ENCODE assay signal across 10 cellular contexts in the genomic region with DNA sequence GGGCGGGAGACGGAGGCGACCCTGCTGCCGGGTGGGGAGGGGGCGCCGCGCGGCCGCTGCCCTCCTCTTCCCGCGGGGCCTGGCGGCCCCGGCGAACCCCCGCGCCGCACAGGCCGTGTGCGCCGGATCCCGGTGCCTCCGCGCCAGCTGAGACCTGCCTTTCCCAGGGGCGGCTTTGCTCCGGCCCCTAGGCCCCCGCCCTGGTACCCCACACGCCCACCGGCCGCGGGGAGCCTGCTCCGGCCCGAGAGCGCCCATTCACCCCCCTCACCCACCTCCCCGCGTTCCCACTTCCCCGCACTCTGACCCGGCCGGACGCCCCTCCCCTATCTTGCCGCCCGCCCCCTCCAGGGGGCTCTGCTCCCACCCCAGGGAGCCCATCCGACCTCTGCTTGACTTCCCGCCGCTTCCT. TPM values are rescaled to one million over a fixed set of nuclear protein-coding genes. Genes with fewer than 3 reads are reported as not detected.
DNase-seq lines count a peak whose midpoint lies in the region; ATAC-seq, FAIRE-seq and TF ChIP-seq lines count a peak whose summit lies in the region.
"Had no signal": no experiment of that assay in that cellular context is flagged by ENCODE, and none has a peak within 500 bp of the region (broad histone marks: within the 10 kb centered on the region; RNA-seq: fewer than 3 reads in every experiment).

No MANE protein-coding gene starts in this region.

- DNase-seq in A673 (ENCODE audit: low spot score): no peak
- no peak for DNase-seq in GM12864 (ENCODE audit: low read depth)
- DNase-seq in GM12878 (ENCODE audit: low read depth, low spot score): no peak
- DNase-seq in mesothelial cell of epicardium (ENCODE audit: low spot score in 2 of 2, unreplicated experiment in 2 of 2): no peak
- DNase-seq in GM12892 (ENCODE audit: insufficient read length): no peak
- DNase-seq in T-helper 2 cell: no peak
- DNase-seq in NCI-H69 (lab: John Stamatoyannopoulos, UW): no peak
- DNase-seq: midbrain, uterus had no signal

- in situ Hi-C loops in GM12878 (cut with MboI): no loop called here

- SMC1A ChIA-PET in GM12878 (lab: Charles Lee; ENCODE audit: uncharacterized antibody, unreplicated experiment): no interaction called here

- 0% methylated on average over 2 of the region's 44 CpGs for WGBS in GM12878 (ENCODE audit: insufficient coverage, insufficient replicate concordance, low lambda C conversion rate, missing lambda C conversion rate)

- BruUV-seq in A673 (replicated peaks; lab: Mats Ljungman, UMichigan) (no TSS peak), GM12878 (replicated peaks; lab: Mats Ljungman, UMichigan) (no TSS peak)

- TF ChIP-seq CTCF in A673 (conservative IDR thresholded peaks at IDR 0.05; ENCODE audit: low read depth, low read length): no peak
- no peak for TF ChIP-seq CTCF in GM12864 (IDR thresholded peaks at IDR 0.05; ENCODE audit: low read depth, low read length, missing control alignments)
- TF ChIP-seq CTCF in GM12878 (IDR thresholded peaks at IDR 0.05 in 2 of 3, conservative IDR thresholded peaks at IDR 0.05 in 1 of 3; ENCODE audit: control insufficient read depth in 2 of 3, extremely low read depth in 1 of 3, insufficient read depth in 1 of 3, low read depth in 3 of 3, low read length in 3 of 3): no peak
- TF ChIP-seq CTCF in mesothelial cell of epicardium (IDR thresholded peaks at IDR 0.05; ENCODE audit: unreplicated experiment): no peak

- H2AFZ ChIP-seq in GM12878 (ENCODE audit: control insufficient read depth, low read depth, low read length): no peak overlapping the region

- H3K27me3 Mint-ChIP-seq in mesothelial cell of epicardium (ENCODE audit: low read depth): peaks cover 89% of the 10 kb centered on the region

- peaks cover 4% of the 10 kb centered on the region for H3K4me1 Mint-ChIP-seq in mesothelial cell of epicardium

- no peaks in the 10 kb centered on the region for H3K36me3 ChIP-seq in A673 (ENCODE audit: insufficient read depth, low read length, poor library complexity, severe bottlenecking)
- H3K36me3 ChIP-seq in GM12878 (ENCODE audit: control insufficient read depth in 2 of 2, insufficient read depth in 2 of 2, low read length in 1 of 2): no peaks in the 10 kb centered on the region
- H3K36me3 ChIP-seq: uterus had no signal

- H3K27ac Mint-ChIP-seq in mesothelial cell of epicardium: no peak overlapping the region

- no peaks in the 10 kb centered on the region for H3K4me1 ChIP-seq in A673 (ENCODE audit: insufficient read depth, low read length, poor library complexity, severe bottlenecking)
- peaks cover 6% of the 10 kb centered on the region; the same call in 1 of the 2 replicates for H3K4me1 ChIP-seq in GM12878 (ENCODE audit: control insufficient read depth, insufficient read depth, low read length)

- no peaks in the 10 kb centered on the region for H3K36me3 Mint-ChIP-seq in mesothelial cell of epicardium

- RAD21 ChIA-PET in GM12878 (lab: Charles Lee; ENCODE audit: unreplicated experiment): no interaction called here

- ATAC-seq in GM12878 (no peak), HG02981 (IDR thresholded peaks at IDR 0.05; ENCODE audit: unreplicated experiment) (no peak)

- no peak overlapping the region; the same call in 1 of the 2 replicates for H3K9ac ChIP-seq in GM12878 (ENCODE audit: control insufficient read depth, insufficient read depth, low read length)

- POLR2A ChIA-PET in A673 (lab: Charles Lee; ENCODE audit: low non-redundant PET) (no interaction called here), GM12878 (lab: Charles Lee) (no interaction called here)

- H3K9me3 ChIP-seq in A673 (ENCODE audit: low read depth, low read length, poor library complexity, severe bottlenecking) (no peaks in the 10 kb centered on the region), GM12878 (replicated peaks; ENCODE audit: control insufficient read depth, insufficient read depth, low read length) (no peaks in the 10 kb centered on the region)
- H3K9me3 ChIP-seq: uterus had no signal

- no peaks in the 10 kb centered on the region for H4K20me1 ChIP-seq in GM12878 (ENCODE audit: control insufficient read depth, insufficient read depth)

- TF ChIP-seq POLR2A in GM12878 (IDR thresholded peaks at IDR 0.05; ENCODE audit: low read depth, low read length): no peak
- no peak for TF ChIP-seq POLR2A in GM12892 (IDR thresholded peaks at IDR 0.05; ENCODE audit: low read depth, low read length)

- H3K4me3 ChIP-seq in A673 (ENCODE audit: low read depth, low read length, poor library complexity, severe bottlenecking): peak overlapping the region; percentile 28
- H3K4me3 ChIP-seq in GM12864 (ENCODE audit: low read depth, low read length): peak overlapping the region; percentile 20; the same call in 1 of the 2 replicates
- H3K4me3 ChIP-seq in GM12878: peak overlapping the region; percentile 41
- H3K4me3 ChIP-seq: uterus had no signal

- no peak overlapping the region for H3K27ac ChIP-seq in A673 (ENCODE audit: low read depth, low read length, poor library complexity, severe bottlenecking)
- H3K27ac ChIP-seq in GM12878 (ENCODE audit: control insufficient read depth, insufficient read depth): no peak overlapping the region
- H3K27ac ChIP-seq: uterus had no signal

- peak overlapping the region; percentile 57 for H3K4me3 Mint-ChIP-seq in mesothelial cell of epicardium

- H3K79me2 ChIP-seq in GM12878 (ENCODE audit: control insufficient read depth, insufficient read depth, low read length): no peaks in the 10 kb centered on the region

- CTCF ChIA-PET in A673 (lab: Charles Lee): no interaction called here
- CTCF ChIA-PET in GM12878 (lab: Yijun Ruan, JAX): no interaction called here

- no peak for TF ChIP-seq EP300 in GM12878 (IDR thresholded peaks at IDR 0.05; ENCODE audit: borderline replicate concordance in 1 of 2, control insufficient read depth in 1 of 2, low read depth in 2 of 2, low read length in 2 of 2)

- no peak for TF ChIP-seq RAD21 in GM12878 (IDR thresholded peaks at IDR 0.05; ENCODE audit: insufficient read depth, low read depth, low read length)

- FAIRE-seq in GM12878 (lab: Jason Lieb, UNC) (no peak), GM12892 (lab: Jason Lieb, UNC) (no peak)

- intact Hi-C loops in A673 (cut with micrococcal nuclease; ENCODE audit: unreplicated experiment): no loop called here
- intact Hi-C loops in GM12878 (cut with micrococcal nuclease; ENCODE audit: unreplicated experiment): no loop called here

- H3K27me3 ChIP-seq in A673 (replicated peaks; ENCODE audit: insufficient read depth, low read depth, low read length, poor library complexity) (peaks cover 54% of the 10 kb centered on the region), GM12878 (replicated peaks in 1 of 2; ENCODE audit: control insufficient read depth in 2 of 2, insufficient read depth in 2 of 2, low read length in 1 of 2) (peaks cover 0 to 2% of the 10 kb centered on the region in 2 experiments; a peak in 1 of 4 replicates)

- no peaks in the 10 kb centered on the region for H3K9me3 Mint-ChIP-seq in mesothelial cell of epicardium

- peak overlapping the region; percentile 86; the same call in 1 of the 2 replicates for H3K4me2 ChIP-seq in GM12878 (ENCODE audit: control insufficient read depth, insufficient read depth)

TF ChIP-seq in GM12878, 131 proteins besides CTCF, POLR2A, EP300 and RAD21 (continues in another document):
- no peak for TF ChIP-seq CREB1 (IDR thresholded peaks at IDR 0.05; ENCODE audit: low read depth)

RNA-seq across cellular contexts. Expression of a gene that starts 0.4 kb away (rescaled TPM):
- not detected in 2 replicates for total RNA-seq in A673 (2021)
- 0.38 TPM in 1 of 2 replicates, not detected in the other for total RNA-seq in GM12878 (2013; cell fraction: nucleolus; rRNA removed)
- 1.0 and 1.2 TPM in 2 replicates for total RNA-seq in GM12878 (2014; rRNA removed)
- 0.28 and 0.31 TPM in 2 replicates for total RNA-seq in GM12878 (2014; rRNA removed; fragmentation: Illumina TruSeq; extraction: Trizol)
- 4.3 and 5.3 TPM in 2 replicates for total RNA-seq in GM12878 (2021)
- not detected for polyA plus RNA-seq in GM12878 (2011; ENCODE audit: low read depth)
- 0.03 TPM in 1 of 2 replicates, not detected in the other for polyA plus RNA-seq in GM12878 (2011; rRNA removed)
- polyA plus RNA-seq in GM12878 (2011; cell fraction: cytosol; rRNA removed): 0.12 and 0.15 TPM in 2 replicates
- polyA plus RNA-seq in GM12878 (2011; cell fraction: nucleus; rRNA removed): 0.41 and 0.49 TPM in 2 replicates
- polyA plus RNA-seq in GM12878 (2012): 0.37 and 0.69 TPM in 2 replicates
- polyA plus RNA-seq in GM12878 (2014; fragmentation: Illumina TruSeq; extraction: Trizol): 0.22 TPM in 1 of 2 replicates, not detected in the other
- not detected for polyA plus RNA-seq in GM12878 (2014; fragmentation: Nextera tagmentation; extraction: Ambion mirVana)
- polyA plus RNA-seq in GM12878 (2014; rRNA removed): 2.7 and 3.8 TPM in 2 replicates
- polyA plus RNA-seq in GM12878 (2016; fragmentation: Nextera tagmentation; extraction: Ambion mirVana): 1 to 10 TPM; 2.2 to 2.5 TPM
- 0.10 TPM in 1 of 2 replicates, not detected in the other for polyA minus RNA-seq in GM12878 (2011; rRNA and poly(A)+ RNA removed)
- 0.42 TPM in 1 of 2 replicates, not detected in the other for polyA minus RNA-seq in GM12878 (2011; cell fraction: cytosol; rRNA and poly(A)+ RNA removed)
- 0.29 TPM in 1 of 2 replicates, not detected in the other for polyA minus RNA-seq in GM12878 (2011; cell fraction: nucleus; rRNA and poly(A)+ RNA removed)
- total RNA-seq in mesothelial cell of epicardium: 0.11 to 0.24 TPM (median 0.11 TPM) in 3 replicates
- not detected for polyA plus RNA-seq in GM12892 (2012; ENCODE audit: missing spikeins)
- total RNA-seq: uterus had no signal

RNA-seq across cellular contexts. Expression of a gene that starts 20.9 kb away (rescaled TPM):
- total RNA-seq in A673 (2021) (7.9 and 12.5 TPM in 2 replicates), GM12878 (2014; rRNA removed) (1.0 and 1.8 TPM in 2 replicates), GM12878 (2014; rRNA removed; fragmentation: Illumina TruSeq; extraction: Trizol) (0.69 and 0.81 TPM in 2 replicates), GM12878 (2021) (1.9 and 2.4 TPM in 2 replicates), mesothelial cell of epicardium (20.0 to 22.9 TPM (median 20.3 TPM) in 3 replicates)
- total RNA-seq in GM12878 (2013; cell fraction: nucleolus; rRNA removed): 0.29 and 0.94 TPM in 2 replicates
- polyA plus RNA-seq in GM12878 (2011; ENCODE audit: low read depth): 0.59 TPM
- polyA plus RNA-seq in GM12878 (2011; rRNA removed) (0.35 and 0.83 TPM in 2 replicates), GM12878 (2014; fragmentation: Illumina TruSeq; extraction: Trizol) (0.14 and 0.40 TPM in 2 replicates), GM12878 (2014; fragmentation: Nextera tagmentation; extraction: Ambion mirVana) (under 1 TPM in 1 of 2 experiments, not detected in 1; 0.13 TPM), GM12878 (2014; rRNA removed) (0.82 and 1.2 TPM in 2 replicates), GM12878 (2016; fragmentation: Nextera tagmentation; extraction: Ambion mirVana) (under 1 TPM; 0.36 to 0.45 TPM)
- polyA plus RNA-seq in GM12878 (2011; cell fraction: cytosol; rRNA removed): 0.75 and 2.0 TPM in 2 replicates
- polyA plus RNA-seq in GM12878 (2011; cell fraction: nucleus; rRNA removed): 0.47 and 1.1 TPM in 2 replicates
- 1.2 and 1.4 TPM in 2 replicates for polyA plus RNA-seq in GM12878 (2012)
- polyA minus RNA-seq in GM12878 (2011; rRNA and poly(A)+ RNA removed): 0.41 and 0.73 TPM in 2 replicates
- polyA minus RNA-seq in GM12878 (2011; cell fraction: cytosol; rRNA and poly(A)+ RNA removed): 1.5 and 3.0 TPM in 2 replicates
- 0.36 and 0.77 TPM in 2 replicates for polyA minus RNA-seq in GM12878 (2011; cell fraction: nucleus; rRNA and poly(A)+ RNA removed)
- 1.2 TPM for polyA plus RNA-seq in GM12892 (2012; ENCODE audit: missing spikeins)
